1 cellular context compared by ENCODE assay signal in the genomic region with DNA sequence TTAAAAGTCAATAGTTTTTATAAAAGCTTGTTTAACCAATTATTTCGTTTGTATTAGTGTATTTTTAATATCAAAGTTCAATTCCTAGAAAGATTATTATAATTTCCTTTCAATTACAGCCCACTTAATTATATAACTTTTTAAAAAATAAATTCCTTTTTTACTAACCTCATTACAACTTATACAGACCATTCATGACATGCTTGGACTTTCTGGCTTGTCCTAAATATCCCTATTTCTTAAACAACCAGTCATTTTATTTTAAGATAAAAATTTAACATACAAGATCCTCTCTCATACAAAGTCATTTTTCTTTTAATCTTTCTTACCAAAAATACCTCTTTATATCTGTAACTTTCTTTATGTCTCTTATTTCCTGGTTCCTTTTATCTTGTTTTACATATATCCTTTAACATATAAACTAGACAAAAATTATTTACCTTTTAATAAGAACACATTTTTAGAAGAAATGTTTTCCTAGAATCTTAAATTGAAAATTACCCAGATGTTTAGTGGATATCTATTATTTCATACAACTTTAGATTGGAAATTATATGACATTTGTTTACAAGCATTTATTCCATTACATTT.
TF ChIP-seq lines count a peak whose summit lies in the region.

No MANE protein-coding gene starts in this region.

TF ChIP-seq in HEK293, 187 proteins besides CTCF, POLR2A, EP300 and RAD21 (continued from another document):
- TF ChIP-seq, protein P1, sequence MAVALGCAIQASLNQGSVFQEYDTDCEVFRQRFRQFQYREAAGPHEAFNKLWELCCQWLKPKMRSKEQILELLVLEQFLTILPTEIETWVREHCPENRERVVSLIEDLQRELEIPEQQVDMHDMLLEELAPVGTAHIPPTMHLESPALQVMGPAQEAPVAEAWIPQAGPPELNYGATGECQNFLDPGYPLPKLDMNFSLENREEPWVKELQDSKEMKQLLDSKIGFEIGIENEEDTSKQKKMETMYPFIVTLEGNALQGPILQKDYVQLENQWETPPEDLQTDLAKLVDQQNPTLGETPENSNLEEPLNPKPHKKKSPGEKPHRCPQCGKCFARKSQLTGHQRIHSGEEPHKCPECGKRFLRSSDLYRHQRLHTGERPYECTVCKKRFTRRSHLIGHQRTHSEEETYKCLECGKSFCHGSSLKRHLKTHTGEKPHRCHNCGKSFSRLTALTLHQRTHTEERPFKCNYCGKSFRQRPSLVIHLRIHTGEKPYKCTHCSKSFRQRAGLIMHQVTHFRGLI (tag by site-specific recombination; IDR thresholded peaks at IDR 0.05): no peak
